ENCODE assay signal across 26 cellular contexts in the genomic region with DNA sequence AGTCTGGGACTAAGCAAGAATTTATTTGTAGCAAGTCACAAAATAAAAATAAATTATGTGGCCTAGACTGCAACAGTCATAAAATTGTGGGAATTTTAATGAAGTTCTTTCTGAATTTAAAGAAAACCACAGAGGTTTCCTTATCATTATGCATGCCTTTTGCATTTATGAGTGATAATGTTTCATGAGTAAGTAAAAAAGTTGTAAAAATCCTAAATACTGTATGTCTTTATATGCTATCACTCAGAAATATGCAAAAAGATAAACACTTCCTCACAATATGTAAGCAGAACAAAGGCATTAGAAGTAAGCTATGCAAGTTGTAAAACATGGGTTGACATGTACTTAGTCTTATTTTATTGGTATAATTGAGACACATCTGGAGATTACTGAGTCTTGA.
"Had no signal": no experiment of that assay in that cellular context is flagged by ENCODE, and none has a peak within 500 bp of the region (broad histone marks: within the 10 kb centered on the region; RNA-seq: fewer than 3 reads in every experiment).

No MANE protein-coding gene starts in this region.

- H3K27ac ChIP-seq: body of pancreas, esophagus muscularis mucosa, foreskin keratinocyte, heart left ventricle, lower lobe of right lung, parathyroid adenoma, psoas muscle, right atrium auricular region, tibial nerve had no signal

- DNase-seq: activated B cell treated with CpG ODN at 0.5 μM for 24 hours; activated CD4-positive, alpha-beta T cell treated with anti-CD3 and anti-CD28 coated beads, Interleukin-2, amount 50 U/mL, for 1 hour; activated CD8-positive, alpha-beta T cell treated with anti-CD3 and anti-CD28 coated beads for 36 hours; activated naive CD8-positive, alpha-beta T cell treated with anti-CD3 and anti-CD28 coated beads, Interleukin-2, amount 50 U/mL, for 24 hours; activated T-cell treated with anti-CD3 and anti-CD28 coated beads, Interleukin-2, amount 50 U/mL, for 4 hours; anterior cingulate cortex; body of pancreas; dermis blood vessel endothelial cell; effector CD4-positive, alpha-beta T cell; foreskin keratinocyte; heart left ventricle; hypothalamus; kidney glomerular epithelial cell; lower lobe of right lung; mesenchymal stem cell; naive thymus-derived CD8-positive, alpha-beta T cell; occipital lobe; psoas muscle; stimulated activated CD4-positive, alpha-beta T cell treated with anti-CD3 and anti-CD28 coated beads, Interleukin-2, amount 100 ng/mL, for 48 hours; stimulated activated naive CD4-positive, alpha-beta T cell treated with Interleukin-2 at 50 U/mL for 16 hours had no signal

- H3K4me1 ChIP-seq: body of pancreas, foreskin keratinocyte, lower lobe of right lung, parathyroid adenoma, psoas muscle, tibial nerve had no signal

- FAIRE-seq: colon had no signal

- H3K9ac ChIP-seq: parathyroid adenoma had no signal

- H3K4me3 ChIP-seq: body of pancreas, esophagus muscularis mucosa, heart left ventricle, lower lobe of right lung, psoas muscle, right atrium auricular region, tibial nerve had no signal

- H3K27me3 ChIP-seq: body of pancreas, esophagus muscularis mucosa, foreskin keratinocyte, heart left ventricle, right atrium auricular region, tibial nerve had no signal

- H3K79me2 ChIP-seq: parathyroid adenoma had no signal

- H2AFZ ChIP-seq: parathyroid adenoma had no signal

- H3K9me3 ChIP-seq: body of pancreas, esophagus muscularis mucosa, heart left ventricle, lower lobe of right lung, psoas muscle, right atrium auricular region, tibial nerve had no signal

- H3K36me3 ChIP-seq: esophagus muscularis mucosa, heart left ventricle, lower lobe of right lung, right atrium auricular region, tibial nerve had no signal

- ATAC-seq: activated CD8-positive, alpha-beta T cell treated with anti-CD3 and anti-CD28 coated beads for 36 hours; activated naive CD8-positive, alpha-beta T cell treated with anti-CD3 and anti-CD28 coated beads, Interleukin-2, amount 50 U/mL, for 24 hours; activated T-cell treated with anti-CD3 and anti-CD28 coated beads, Interleukin-2, amount 50 U/mL, for 4 hours; body of pancreas; foreskin keratinocyte; heart left ventricle; left lobe of liver; lower lobe of right lung; naive thymus-derived CD8-positive, alpha-beta T cell; psoas muscle had no signal
